1 cellular context compared by ENCODE assay signal in the genomic region with DNA sequence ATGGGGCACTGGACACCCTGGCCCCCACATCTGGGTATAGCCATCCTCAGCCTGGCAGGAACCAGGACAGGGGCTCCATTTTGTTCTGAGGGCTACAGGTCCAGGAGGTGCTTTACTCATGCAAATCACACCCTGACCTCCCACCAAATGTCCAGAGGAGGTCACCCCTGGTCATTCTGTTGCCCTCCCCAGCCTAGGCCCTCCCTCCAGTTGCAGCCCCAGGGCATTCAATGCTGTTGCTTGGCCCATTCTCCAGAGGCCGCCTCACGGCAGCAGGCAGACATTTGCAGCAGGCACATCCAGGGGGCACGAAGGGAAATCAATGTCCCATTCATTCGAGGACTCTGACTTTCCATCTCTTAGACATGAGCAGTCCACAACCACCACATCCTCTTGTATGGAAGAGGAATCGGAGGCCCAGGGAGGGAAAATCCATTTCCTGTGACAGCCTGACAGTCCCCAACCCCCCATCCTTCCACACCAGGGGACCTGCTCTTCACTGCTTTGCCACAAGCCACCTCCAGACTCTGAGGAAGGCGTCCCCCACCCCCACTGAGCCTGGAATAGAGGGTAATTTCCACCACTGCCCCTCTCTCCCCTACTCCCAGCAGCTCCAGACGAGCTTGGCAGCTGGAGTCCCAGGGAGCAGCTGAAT.
TF ChIP-seq lines count a peak whose summit lies in the region.

No MANE protein-coding gene starts in this region.

TF ChIP-seq in H1, 55 proteins besides CTCF, POLR2A, EP300 and RAD21:
- TF ChIP-seq JUN (IDR thresholded peaks at IDR 0.05; ENCODE audit: low read depth, low read length) (no peak), HDAC2 (IDR thresholded peaks at IDR 0.05; ENCODE audit: borderline replicate concordance in 1 of 2, low read depth in 2 of 2, low read length in 2 of 2) (no peak), ASH2L (IDR thresholded peaks at IDR 0.05; ENCODE audit: low read length) (no peak), KDM4A (IDR thresholded peaks at IDR 0.05; ENCODE audit: low read depth, low read length, severe bottlenecking) (no peak)
- TF ChIP-seq, protein P1, sequence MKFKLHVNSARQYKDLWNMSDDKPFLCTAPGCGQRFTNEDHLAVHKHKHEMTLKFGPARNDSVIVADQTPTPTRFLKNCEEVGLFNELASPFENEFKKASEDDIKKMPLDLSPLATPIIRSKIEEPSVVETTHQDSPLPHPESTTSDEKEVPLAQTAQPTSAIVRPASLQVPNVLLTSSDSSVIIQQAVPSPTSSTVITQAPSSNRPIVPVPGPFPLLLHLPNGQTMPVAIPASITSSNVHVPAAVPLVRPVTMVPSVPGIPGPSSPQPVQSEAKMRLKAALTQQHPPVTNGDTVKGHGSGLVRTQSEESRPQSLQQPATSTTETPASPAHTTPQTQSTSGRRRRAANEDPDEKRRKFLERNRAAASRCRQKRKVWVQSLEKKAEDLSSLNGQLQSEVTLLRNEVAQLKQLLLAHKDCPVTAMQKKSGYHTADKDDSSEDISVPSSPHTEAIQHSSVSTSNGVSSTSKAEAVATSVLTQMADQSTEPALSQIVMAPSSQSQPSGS (IDR thresholded peaks at IDR 0.05; ENCODE audit: low read length) = no peak
